In genomic region chr14:54343276-54344121, GRCh38 we compare ENCODE assay signal across 9 cellular contexts. TPM values are rescaled to one million over a fixed set of nuclear protein-coding genes. Genes with fewer than 3 reads are reported as not detected.
A peak's percentile ranks its signal among the peaks of the same experiment; 100 is the strongest.
DNase-seq lines count a peak whose midpoint lies in the region; ATAC-seq and TF ChIP-seq lines count a peak whose summit lies in the region.
"Had no signal": no experiment of that assay in that cellular context is flagged by ENCODE, and none has a peak within 500 bp of the region (broad histone marks: within the 10 kb centered on the region; RNA-seq: fewer than 3 reads in every experiment).

No MANE protein-coding gene starts in this region.

- H3K9ac ChIP-seq in skeletal muscle satellite cell (ENCODE audit: low read depth, low read length), result no peak overlapping the region

- H3K4me1 ChIP-seq in skeletal muscle satellite cell (ENCODE audit: control insufficient read depth, insufficient read depth, low read length), result peaks cover 11% of the 10 kb centered on the region
- H3K4me1 ChIP-seq: upper lobe of left lung had no signal

- H3K9me3 ChIP-seq in skeletal muscle satellite cell (replicated peaks; ENCODE audit: low read length), result no peaks in the 10 kb centered on the region
- H3K9me3 ChIP-seq: upper lobe of left lung had no signal

- TF ChIP-seq CTCF in LNCaP clone FGC (IDR thresholded peaks at IDR 0.05; ENCODE audit: control insufficient read depth, extremely low read depth, insufficient read depth), result no peak

- DNase-seq in LNCaP clone FGC (ENCODE audit: low read depth), result peak; percentile 51
- peak; percentile 54 for DNase-seq in NCI-H510A (lab: John Stamatoyannopoulos, UW)
- DNase-seq in fibroblast of gingiva (ENCODE audit: low read depth), result peak; percentile 57
- DNase-seq in medulla oblongata (ENCODE audit: extremely low spot score), result no peak
- DNase-seq: kidney had no signal

- no peaks in the 10 kb centered on the region for H3K27me3 ChIP-seq in skeletal muscle satellite cell (ENCODE audit: control insufficient read depth, insufficient read depth, low read length)
- H3K27me3 ChIP-seq: upper lobe of left lung had no signal

- peak overlapping the region; percentile 46 for H3K4me2 ChIP-seq in skeletal muscle satellite cell (ENCODE audit: low read length)

- no peaks in the 10 kb centered on the region for H3K36me3 ChIP-seq in skeletal muscle satellite cell (ENCODE audit: insufficient read depth, low read length)
- H3K36me3 ChIP-seq: upper lobe of left lung had no signal

- H3K4me3 ChIP-seq in LNCaP clone FGC (ENCODE audit: low read depth, low read length) (no peak overlapping the region), skeletal muscle satellite cell (ENCODE audit: low read length) (no peak overlapping the region)
- H3K4me3 ChIP-seq: upper lobe of left lung had no signal

- ATAC-seq in GM21825 (IDR thresholded peaks at IDR 0.05; ENCODE audit: unreplicated experiment) (no peak), HG02884 (IDR thresholded peaks at IDR 0.05; ENCODE audit: unreplicated experiment) (no peak)

RNA-seq across cellular contexts. Expression of gene CDKN3, which starts 53.3 kb away (rescaled TPM):
- total RNA-seq in skeletal muscle satellite cell (2012; rRNA removed), result 37.3 and 39.3 TPM in 2 replicates
